In the genomic region with DNA sequence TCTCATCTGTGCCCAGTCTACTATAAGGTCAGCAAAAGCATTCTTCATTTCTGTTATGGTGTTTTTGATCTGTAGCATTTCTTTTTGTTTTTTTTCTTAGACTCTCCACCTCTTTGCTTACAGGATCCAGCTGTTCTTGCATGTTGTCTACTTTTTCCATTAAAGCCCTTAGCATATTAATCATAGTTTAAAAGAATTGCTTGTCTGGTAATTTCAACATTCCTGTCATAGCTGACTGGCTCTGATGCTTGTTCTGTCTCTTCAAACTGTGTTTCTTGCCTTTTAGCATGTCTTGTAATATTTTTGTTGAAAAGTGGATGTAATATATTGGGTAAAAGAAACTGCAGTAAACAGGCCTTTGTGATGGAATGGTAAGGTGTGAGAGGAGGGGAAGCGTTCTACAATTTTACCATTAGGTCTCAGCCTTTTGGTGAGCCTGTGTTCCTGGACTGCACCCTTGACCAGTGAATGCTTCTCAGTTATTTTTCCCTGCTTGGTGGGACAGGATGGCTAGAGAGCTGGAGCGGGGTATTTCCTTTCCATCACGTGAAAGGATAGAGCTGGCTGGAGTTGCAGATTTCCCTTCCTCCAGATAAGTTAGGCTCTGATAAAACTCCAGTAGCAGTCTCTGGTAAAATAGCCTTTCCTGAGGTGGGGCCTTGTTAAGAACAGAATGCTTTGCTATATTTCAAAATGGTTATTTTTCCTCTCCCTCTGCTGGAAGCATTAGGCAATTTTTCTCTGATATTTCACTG, we compare ENCODE assay signal across 15 cellular contexts.
DNase-seq lines count a peak whose midpoint lies in the region; ATAC-seq lines count a peak whose summit lies in the region.
"Had no signal": no experiment of that assay in that cellular context is flagged by ENCODE, and none has a peak within 500 bp of the region (broad histone marks: within the 10 kb centered on the region; RNA-seq: fewer than 3 reads in every experiment).

No MANE protein-coding gene starts in this region.

- no peak overlapping the region for H3K27ac Mint-ChIP-seq in activated naive CD4-positive, alpha-beta T cell treated with anti-CD3 and anti-CD28 coated beads, Interleukin-2, amount 50 U/mL, for 72 hours
- H3K27ac Mint-ChIP-seq: activated CD4-positive, alpha-beta T cell treated with anti-CD3 and anti-CD28 coated beads, Interleukin-2, amount 10 ng/mL, durations not matched to agents 24 days and 14 days; activated T-helper 1 cell treated with anti-CD3 and anti-CD28 coated beads, Interleukin-12 subunit alpha, Interleukin-12 subunit beta, Interleukin-2, Interleukin-4 antibody, amounts not matched to agents 30 ng/mL and 10 ng/mL and 1 ng/mL, durations not matched to agents 14 hours and 24 hours and 36 hours; T-helper 1 cell treated with Interleukin-12 subunit alpha and Interleukin-12 subunit beta and Interleukin-4 antibody, amounts not matched to agents 30 μg/mL and 1 μg/mL, for 36 hours had no signal

- DNase-seq in AG08395 (ENCODE audit: low spot score) (peak; percentile 11), amniotic epithelial cell (ENCODE audit: low read depth) (peak; percentile 48), fibroblast of peridontal ligament (ENCODE audit: extremely low read depth) (peak; percentile 47), myocyte (ENCODE audit: low read depth) (peak; percentile 58), MV-4-11 (lab: John Stamatoyannopoulos, UW) (no peak), NCI-H2029 treated with DMSO at 0.1 percent for 48 hours (lab: John Stamatoyannopoulos, UW) (no peak)
- no peak for DNase-seq in activated naive CD4-positive, alpha-beta T cell treated with anti-CD3 and anti-CD28 coated beads, Interleukin-2, amount 50 U/mL, for 72 hours (ENCODE audit: low spot score in 2 of 2)
- DNase-seq: activated CD4-positive, alpha-beta T cell treated with anti-CD3 and anti-CD28 coated beads, Interleukin-2, amount 10 ng/mL, durations not matched to agents 24 days and 14 days; esophagus squamous epithelium; islet precursor cell; NCI-H1417; NCI-H446 treated with DMSO at 0.1 percent for 48 hours had no signal

- ATAC-seq in activated naive CD4-positive, alpha-beta T cell treated with anti-CD3 and anti-CD28 coated beads, Interleukin-2, amount 50 U/mL, for 72 hours, result no peak
- ATAC-seq in HG03571 (IDR thresholded peaks at IDR 0.05; ENCODE audit: unreplicated experiment), result no peak

- H3K36me3 Mint-ChIP-seq in activated naive CD4-positive, alpha-beta T cell treated with anti-CD3 and anti-CD28 coated beads, Interleukin-2, amount 50 U/mL, for 72 hours, result no peaks in the 10 kb centered on the region

- no peaks in the 10 kb centered on the region for H3K9me3 Mint-ChIP-seq in activated naive CD4-positive, alpha-beta T cell treated with anti-CD3 and anti-CD28 coated beads, Interleukin-2, amount 50 U/mL, for 72 hours
- H3K9me3 Mint-ChIP-seq: activated CD4-positive, alpha-beta T cell treated with anti-CD3 and anti-CD28 coated beads, Interleukin-2, amount 10 ng/mL, durations not matched to agents 24 days and 14 days; activated T-helper 1 cell treated with anti-CD3 and anti-CD28 coated beads, Interleukin-12 subunit alpha, Interleukin-12 subunit beta, Interleukin-2, Interleukin-4 antibody, amounts not matched to agents 30 ng/mL and 10 ng/mL and 1 ng/mL, durations not matched to agents 14 hours and 24 hours and 36 hours; T-helper 1 cell treated with Interleukin-12 subunit alpha and Interleukin-12 subunit beta and Interleukin-4 antibody, amounts not matched to agents 30 μg/mL and 1 μg/mL, for 36 hours had no signal

Comparison
In these comparisons a context has a peak if more than half of its experiments do, and no peak if none do; other contexts are left out.
1. DNase-seq: peak in AG08395 (single experiment), amniotic epithelial cell (single experiment), fibroblast of peridontal ligament (single experiment) and myocyte (single experiment); none in MV-4-11 (single experiment), NCI-H2029 treated with DMSO at 0.1 percent for 48 hours (single experiment) and activated naive CD4-positive, alpha-beta T cell treated with anti-CD3 and anti-CD28 coated beads, Interleukin-2, amount 50 U/mL, for 72 hours (0 of 2).